ENCODE assay signal across 15 cellular contexts in the genomic region with DNA sequence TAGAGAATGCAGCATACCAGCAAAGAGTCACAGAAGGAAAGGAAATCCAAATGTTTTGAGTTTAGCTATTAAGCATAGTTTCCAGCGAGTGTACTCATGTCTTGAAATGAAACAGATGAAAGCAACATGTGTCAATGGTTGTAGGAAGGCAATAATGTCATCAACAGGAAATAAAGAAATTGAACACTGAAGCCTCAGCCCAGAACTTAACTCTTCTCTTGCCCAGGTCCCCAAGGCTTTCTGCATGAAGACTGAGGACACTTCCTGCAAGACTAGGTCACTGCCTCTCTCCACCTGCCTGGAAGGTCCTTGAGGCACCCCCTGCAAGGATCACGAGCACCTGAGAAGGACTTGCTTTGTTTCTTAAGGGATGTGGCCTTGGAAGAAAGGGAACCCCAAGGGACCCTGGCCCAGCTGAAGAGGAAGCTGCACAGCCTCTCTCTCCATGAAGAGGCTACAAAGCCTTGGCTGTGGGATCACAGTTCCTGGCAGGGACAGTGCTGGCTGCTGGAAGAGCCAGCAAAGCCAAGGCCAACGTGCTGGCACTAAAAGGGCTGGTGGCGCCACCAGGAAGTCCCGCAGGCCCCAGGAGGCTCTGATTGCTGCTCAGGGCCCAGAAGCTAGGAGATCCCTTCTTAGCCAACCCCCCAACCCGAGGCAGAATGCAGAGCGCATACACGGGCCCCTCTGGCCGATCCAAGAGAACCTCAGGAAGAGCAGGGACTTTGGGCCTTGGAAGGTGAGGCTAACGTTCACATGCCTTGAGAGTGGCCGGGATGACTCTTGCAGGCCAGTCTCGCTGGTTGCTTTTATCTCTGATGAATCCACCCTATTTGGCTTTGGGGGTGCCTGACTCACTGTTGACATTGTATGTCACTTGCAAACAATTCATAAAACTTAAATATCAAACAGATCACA. TPM values are rescaled to one million over a fixed set of nuclear protein-coding genes. Genes with fewer than 3 reads are reported as not detected.
DNase-seq lines count a peak whose midpoint lies in the region; ATAC-seq and TF ChIP-seq lines count a peak whose summit lies in the region.
"Had no signal": no experiment of that assay in that cellular context is flagged by ENCODE, and none has a peak within 500 bp of the region (broad histone marks: within the 10 kb centered on the region; RNA-seq: fewer than 3 reads in every experiment).

No MANE protein-coding gene starts in this region.

- ATAC-seq in activated T-cell treated with anti-CD3 and anti-CD28 coated beads, Interleukin-2, amount 50 U/mL, for 4 hours = peak; percentile 80 to 85
- peak; percentile 45 to 73 (median 60) for ATAC-seq in T-cell (replicated peaks in 1 of 4)
- peak; percentile 88 for ATAC-seq in stimulated activated naive CD8-positive, alpha-beta T cell treated with anti-CD3 and anti-CD28 coated beads, Interleukin-15, amount 100 ng/mL, for 72 hours

- H3K36me3 Mint-ChIP-seq in activated T-cell treated with anti-CD3 and anti-CD28 coated beads, Interleukin-2, amount 50 U/mL, for 4 hours (ENCODE audit: insufficient read depth) = no peaks in the 10 kb centered on the region
- no peaks in the 10 kb centered on the region for H3K36me3 Mint-ChIP-seq in T-cell
- no peaks in the 10 kb centered on the region for H3K36me3 Mint-ChIP-seq in osteocyte (ENCODE audit: unreplicated experiment)

- no peaks in the 10 kb centered on the region for H3K9me3 Mint-ChIP-seq in activated T-cell treated with anti-CD3 and anti-CD28 coated beads, Interleukin-2, amount 50 U/mL, for 4 hours
- H3K9me3 Mint-ChIP-seq in T-cell (no peaks in the 10 kb centered on the region), osteocyte (ENCODE audit: unreplicated experiment) (no peaks in the 10 kb centered on the region)
- H3K9me3 Mint-ChIP-seq in stimulated activated naive CD8-positive, alpha-beta T cell treated with anti-CD3 and anti-CD28 coated beads, Interleukin-15, amount 100 ng/mL, for 72 hours = no peaks in the 10 kb centered on the region

- H3K27ac Mint-ChIP-seq in T-cell = peak overlapping the region; percentile 71 to 77
- H3K27ac Mint-ChIP-seq in stimulated activated naive CD8-positive, alpha-beta T cell treated with anti-CD3 and anti-CD28 coated beads, Interleukin-15, amount 100 ng/mL, for 72 hours = peak overlapping the region; percentile 82 to 84
- H3K27ac Mint-ChIP-seq in osteocyte (ENCODE audit: unreplicated experiment) = no peak overlapping the region

- WGBS in transverse colon (ENCODE audit: low coverage in 1 of 2), 2 donors = 74 to 86% methylated on average over 1 to 12 of the region's 12 CpGs

- H3K4me1 ChIP-seq in transverse colon = peaks cover 11 to 22% (median 17%) of the 10 kb centered on the region in 4 donors

- TF ChIP-seq CTCF in transverse colon (IDR thresholded peaks at IDR 0.05) = no peak
- TF ChIP-seq CTCF in osteocyte (IDR thresholded peaks at IDR 0.05) = no peak

- intact Hi-C loops in transverse colon (cut with DNase I; ENCODE audit: low total_unique reads) = no loop called here

- no peaks in the 10 kb centered on the region for H3K27me3 Mint-ChIP-seq in activated T-cell treated with anti-CD3 and anti-CD28 coated beads, Interleukin-2, amount 50 U/mL, for 4 hours (ENCODE audit: low read depth)
- H3K27me3 Mint-ChIP-seq in T-cell (no peaks in the 10 kb centered on the region), osteocyte (ENCODE audit: unreplicated experiment) (no peaks in the 10 kb centered on the region)
- H3K27me3 Mint-ChIP-seq in stimulated activated naive CD8-positive, alpha-beta T cell treated with anti-CD3 and anti-CD28 coated beads, Interleukin-15, amount 100 ng/mL, for 72 hours = no peaks in the 10 kb centered on the region

- no peak overlapping the region for H3K4me3 Mint-ChIP-seq in activated T-cell treated with anti-CD3 and anti-CD28 coated beads, Interleukin-2, amount 50 U/mL, for 4 hours
- H3K4me3 Mint-ChIP-seq in T-cell = peak overlapping the region in 1 of 3 donors; percentile 24
- H3K4me3 Mint-ChIP-seq in stimulated activated naive CD8-positive, alpha-beta T cell treated with anti-CD3 and anti-CD28 coated beads, Interleukin-15, amount 100 ng/mL, for 72 hours = peak overlapping the region in 1 of 2 donors; percentile 3
- H3K4me3 Mint-ChIP-seq in osteocyte (ENCODE audit: unreplicated experiment) = no peak overlapping the region

- in situ Hi-C loops in transverse colon (cut with MboI; ENCODE audit: low pct_ligation_motif_present in 1 of 4, low pct_unique_long_range_greater_than_20kb in 1 of 4, low sequenced_read_pairs in 3 of 4) = no loop called here

- no peak for TF ChIP-seq EP300 in transverse colon (IDR thresholded peaks at IDR 0.05; ENCODE audit: low read depth)

- POLR2A ChIA-PET in T-cell (lab: Charles Lee) = interaction anchor here in 1 of 2 donors (0.5 kb wide), 1 partner anchor 62 kb away, joined by 5 read pairs; no protein-coding TSS in a partner anchor

- DNase-seq in activated T-cell treated with anti-CD3 and anti-CD28 coated beads, Interleukin-2, amount 50 U/mL, for 4 hours = no peak
- DNase-seq in activated T-cell treated with anti-CD3 and anti-CD28 coated beads for 4 hours (no peak), T-cell (no peak), globus pallidus (ENCODE audit: low spot score) (peak; percentile 15), transverse colon (no peak), osteocyte (ENCODE audit: extremely low spot score, unreplicated experiment) (no peak)
- DNase-seq in stimulated activated naive CD8-positive, alpha-beta T cell treated with anti-CD3 and anti-CD28 coated beads, Interleukin-15, amount 100 ng/mL, for 72 hours = no peak
- DNase-seq in activated CD4-positive, alpha-beta T cell treated with anti-CD3 and anti-CD28 coated beads for 48 hours = no peak
- DNase-seq: dermis blood vessel endothelial cell, DMS79, mesenchymal stem cell, NCI-H2029 treated with DMSO at 0.1 percent for 48 hours, T1000 had no signal

- no peaks in the 10 kb centered on the region for H3K27me3 ChIP-seq in transverse colon
- H3K27me3 ChIP-seq: neutrophil had no signal

- CTCF ChIA-PET in T-cell (lab: Charles Lee) = no interaction called here

- no peak overlapping the region for H3K27ac ChIP-seq in transverse colon
- H3K27ac ChIP-seq: neutrophil had no signal

- TF ChIP-seq POLR2A in transverse colon (IDR thresholded peaks at IDR 0.05) = no peak

- peaks cover 31% of the 10 kb centered on the region for H3K4me1 Mint-ChIP-seq in activated T-cell treated with anti-CD3 and anti-CD28 coated beads, Interleukin-2, amount 50 U/mL, for 4 hours (ENCODE audit: low read depth)
- H3K4me1 Mint-ChIP-seq in T-cell (peaks cover 29 to 46% (median 43%) of the 10 kb centered on the region in 3 donors), osteocyte (ENCODE audit: unreplicated experiment) (peaks cover 3% of the 10 kb centered on the region)
- H3K4me1 Mint-ChIP-seq in stimulated activated naive CD8-positive, alpha-beta T cell treated with anti-CD3 and anti-CD28 coated beads, Interleukin-15, amount 100 ng/mL, for 72 hours = peaks cover 40% of the 10 kb centered on the region

- H3K36me3 ChIP-seq in transverse colon = no peaks in the 10 kb centered on the region
- H3K36me3 ChIP-seq: neutrophil had no signal

- H3K9me3 ChIP-seq in transverse colon = no peaks in the 10 kb centered on the region
- H3K9me3 ChIP-seq: neutrophil had no signal

- H3K4me3 ChIP-seq in transverse colon = no peak overlapping the region
- H3K4me3 ChIP-seq: smooth muscle cell had no signal

RNA-seq across cellular contexts. Expression of a gene that starts 23.4 kb away (rescaled TPM):
- total RNA-seq in activated T-cell treated with anti-CD3 and anti-CD28 coated beads, Interleukin-2, amount 50 U/mL, for 4 hours = 10 to 100 TPM in 2 of 3 donors, 1 to 10 TPM in 1; 8.4 to 13.4 (median 11.9) TPM
- total RNA-seq in T-cell (10 to 100 TPM; 35.8 to 44.9 (median 40.2) TPM), transverse colon (10 to 100 TPM; 17.6 to 87.6 (median 23.8) TPM), osteocyte (16.6 and 17.0 TPM in 2 replicates)
